ENCODE assay signal across 8 cellular contexts in the genomic region with DNA sequence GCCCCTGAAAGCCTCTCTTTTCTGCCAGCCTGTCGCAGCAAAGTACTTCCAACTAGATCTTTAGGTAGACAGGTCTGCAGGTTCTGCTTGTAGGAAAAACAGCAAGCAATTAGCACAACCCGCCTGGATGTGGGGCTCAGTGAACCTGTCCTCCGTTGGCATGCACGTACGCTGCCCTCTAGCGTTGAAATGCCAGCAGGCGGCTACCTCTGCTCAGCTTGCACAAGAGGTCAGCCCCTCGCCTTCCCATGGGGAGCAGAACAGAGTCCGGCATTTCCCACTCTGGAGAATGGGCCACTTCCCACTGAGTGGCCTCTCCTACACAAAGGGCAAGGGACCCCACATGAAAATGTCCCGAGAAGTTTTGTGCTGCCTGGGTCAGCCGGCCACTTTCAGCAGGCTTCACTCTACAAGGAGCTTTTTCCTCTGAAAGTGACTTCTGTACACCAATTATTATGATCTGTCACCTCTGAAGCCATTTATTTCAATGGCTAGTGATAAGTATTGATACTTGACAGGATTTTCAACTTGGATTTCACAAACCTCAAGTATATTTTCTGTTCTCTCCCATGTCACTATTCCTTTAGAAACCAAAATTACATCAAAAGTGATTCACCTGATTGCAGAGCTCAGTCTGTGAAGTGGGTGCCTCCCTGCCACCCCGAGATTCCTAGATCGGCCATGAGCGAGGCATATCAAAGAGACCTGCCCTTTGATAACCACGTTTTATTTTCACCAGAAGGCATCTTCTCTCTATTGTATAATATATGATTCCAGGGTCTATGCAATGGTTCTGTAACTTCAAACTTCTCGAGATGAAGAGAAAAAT. TPM values are rescaled to one million over a fixed set of nuclear protein-coding genes. Genes with fewer than 3 reads are reported as not detected.
DNase-seq lines count a peak whose midpoint lies in the region; ATAC-seq lines count a peak whose summit lies in the region.

No MANE protein-coding gene starts in this region.

- peaks cover 0 to 4% (median 3%) of the 10 kb centered on the region in 4 donors for H3K4me1 Mint-ChIP-seq in CD4-positive, CD25-positive, alpha-beta regulatory T cell
- H3K4me1 Mint-ChIP-seq in activated CD4-positive, alpha-beta T cell treated with anti-CD3 and anti-CD28 coated beads, Interleukin-2, amount 10 ng/mL, durations not matched to agents 24 days and 14 days = peaks cover 15% of the 10 kb centered on the region

- H3K36me3 Mint-ChIP-seq in CD4-positive, CD25-positive, alpha-beta regulatory T cell = no peaks in the 10 kb centered on the region
- no peaks in the 10 kb centered on the region for H3K36me3 Mint-ChIP-seq in activated CD4-positive, alpha-beta T cell treated with anti-CD3 and anti-CD28 coated beads, Interleukin-2, amount 10 ng/mL, durations not matched to agents 24 days and 14 days (ENCODE audit: low read depth)

- no peak overlapping the region for H3K4me3 Mint-ChIP-seq in CD4-positive, CD25-positive, alpha-beta regulatory T cell
- H3K4me3 Mint-ChIP-seq in activated CD4-positive, alpha-beta T cell treated with anti-CD3 and anti-CD28 coated beads, Interleukin-2, amount 10 ng/mL, durations not matched to agents 24 days and 14 days = no peak overlapping the region

- peak; percentile 12 to 65 (median 31) for DNase-seq in CD4-positive, CD25-positive, alpha-beta regulatory T cell
- DNase-seq in NCI-H226 (peak; percentile 28), ecto neural progenitor cell (ENCODE audit: low spot score) (peak; percentile 84), medulla oblongata (ENCODE audit: extremely low spot score) (peak; percentile 44)
- DNase-seq in activated CD4-positive, alpha-beta T cell treated with anti-CD3 and anti-CD28 coated beads, Interleukin-2, amount 10 ng/mL, durations not matched to agents 24 days and 14 days = peak; percentile 89
- peak; percentile 32 for DNase-seq in stimulated activated CD8-positive, alpha-beta memory T cell treated with anti-CD3 and anti-CD28 coated beads, Interleukin-15, amount 100 ng/mL, for 1 hour (ENCODE audit: low read depth)

- H3K4me3 ChIP-seq in CD4-positive, CD25-positive, alpha-beta regulatory T cell (ENCODE audit: low read depth, low read length) = no peak overlapping the region

- no peak overlapping the region for H3K27ac Mint-ChIP-seq in CD4-positive, CD25-positive, alpha-beta regulatory T cell
- no peak overlapping the region for H3K27ac Mint-ChIP-seq in activated CD4-positive, alpha-beta T cell treated with anti-CD3 and anti-CD28 coated beads, Interleukin-2, amount 10 ng/mL, durations not matched to agents 24 days and 14 days

- H3K9me3 Mint-ChIP-seq in CD4-positive, CD25-positive, alpha-beta regulatory T cell = no peaks in the 10 kb centered on the region
- no peaks in the 10 kb centered on the region for H3K9me3 Mint-ChIP-seq in activated CD4-positive, alpha-beta T cell treated with anti-CD3 and anti-CD28 coated beads, Interleukin-2, amount 10 ng/mL, durations not matched to agents 24 days and 14 days

- no peaks in the 10 kb centered on the region for H3K36me3 ChIP-seq in CD4-positive, CD25-positive, alpha-beta regulatory T cell (ENCODE audit: control insufficient read depth, insufficient read depth, low read length)

- no peaks in the 10 kb centered on the region for H3K9me3 ChIP-seq in CD4-positive, CD25-positive, alpha-beta regulatory T cell (ENCODE audit: control insufficient read depth in 2 of 2, low read length in 2 of 2)

- H3K27me3 ChIP-seq in CD4-positive, CD25-positive, alpha-beta regulatory T cell (ENCODE audit: control insufficient read depth, insufficient read depth, low read length) = peaks cover 5% of the 10 kb centered on the region

- peaks cover 22% of the 10 kb centered on the region for H3K27me3 Mint-ChIP-seq in CD4-positive, CD25-positive, alpha-beta regulatory T cell
- H3K27me3 Mint-ChIP-seq in activated CD4-positive, alpha-beta T cell treated with anti-CD3 and anti-CD28 coated beads, Interleukin-2, amount 10 ng/mL, durations not matched to agents 24 days and 14 days = peaks cover 34% of the 10 kb centered on the region

- intact Hi-C loops in activated CD4-positive, alpha-beta T cell treated with anti-CD3 and anti-CD28 coated beads, Interleukin-2, amount 10 ng/mL, durations not matched to agents 24 days and 14 days (cut with micrococcal nuclease) = loop anchor here (10.0 kb wide), 1 partner anchor 52 kb away; the partner anchor contains the start of gene JCAD

- H3K27ac ChIP-seq in CD4-positive, CD25-positive, alpha-beta regulatory T cell (ENCODE audit: insufficient read depth, low read length, poor library complexity, severe bottlenecking) = no peak overlapping the region

- no peaks in the 10 kb centered on the region for H3K4me1 ChIP-seq in CD4-positive, CD25-positive, alpha-beta regulatory T cell (ENCODE audit: control insufficient read depth, insufficient read depth, low read length, poor library complexity, severe bottlenecking)

- ATAC-seq in CD4-positive, CD25-positive, alpha-beta regulatory T cell (ENCODE audit: low read depth in 2 of 2) = peak in 1 of 2 donors; percentile 37
- ATAC-seq in GM21528 (IDR thresholded peaks at IDR 0.05; ENCODE audit: low FRiP score, unreplicated experiment) (peak; percentile 52), GM21717 (IDR thresholded peaks at IDR 0.05; ENCODE audit: unreplicated experiment) (no peak)

RNA-seq across cellular contexts. Expression of gene JCAD, which starts 56.7 kb away (rescaled TPM):
- 0.05 TPM for total RNA-seq in CD4-positive, CD25-positive, alpha-beta regulatory T cell
- polyA plus RNA-seq in CD4-positive, CD25-positive, alpha-beta regulatory T cell = not detected
- total RNA-seq in activated CD4-positive, alpha-beta T cell treated with anti-CD3 and anti-CD28 coated beads, Interleukin-2, amount 10 ng/mL, durations not matched to agents 24 days and 14 days = 0.19 and 0.21 TPM in 2 replicates

Comparison
In these comparisons a context has a peak if more than half of its experiments do, and no peak if none do; other contexts are left out.
1. DNase-seq: peak in every context shown above with its lines; median percentile 89 in activated CD4-positive, alpha-beta T cell treated with anti-CD3 and anti-CD28 coated beads, Interleukin-2, amount 10 ng/mL, durations not matched to agents 24 days and 14 days; 84 in ecto neural progenitor cell; 44 in medulla oblongata; 32 in stimulated activated CD8-positive, alpha-beta memory T cell treated with anti-CD3 and anti-CD28 coated beads, Interleukin-15, amount 100 ng/mL, for 1 hour; 31 in CD4-positive, CD25-positive, alpha-beta regulatory T cell; 28 in NCI-H226.